ENCODE assay signal across 2 cellular contexts in genomic region chr3:9951962-9952805, GRCh38.
TF ChIP-seq lines count a peak whose summit lies in the region.

Gene PRRT3, minus strand, starts transcription at chr3:9952408. Its CDS starts 2,293 bp downstream, at chr3:9950115.

TF ChIP-seq in GM23338, 12 proteins besides CTCF, POLR2A, EP300 and RAD21:
- no peak for TF ChIP-seq ZNF114 (CRISPR knock-in tag; IDR thresholded peaks at IDR 0.05)
- peak; percentile 84 for TF ChIP-seq POLR2AphosphoS5 (IDR thresholded peaks at IDR 0.05; ENCODE audit: low read depth)
- no peak for TF ChIP-seq STAT1 (IDR thresholded peaks at IDR 0.05; ENCODE audit: unreplicated experiment)
- no peak for TF ChIP-seq EZH2phosphoT487 (IDR thresholded peaks at IDR 0.05; ENCODE audit: unreplicated experiment)
- peak; percentile 40; the same call in 1 of the 2 replicates for TF ChIP-seq ETS1 (IDR thresholded peaks at IDR 0.05)

TF ChIP-seq in H1, 55 proteins besides CTCF, POLR2A, EP300 and RAD21:
- TF ChIP-seq CEBPB (IDR thresholded peaks at IDR 0.05; ENCODE audit: low read depth, low read length), result no peak
- TF ChIP-seq SAP30 (IDR thresholded peaks at IDR 0.05; ENCODE audit: insufficient read depth, insufficient replicate concordance, low read length), result no peak
- TF ChIP-seq CREB1 (IDR thresholded peaks at IDR 0.05), result peak; percentile 17; the same call in 1 of the 2 replicates
- TF ChIP-seq MAX (IDR thresholded peaks at IDR 0.05), result peak; percentile 43; the same call in 1 of the 2 replicates
- TF ChIP-seq USF2 (IDR thresholded peaks at IDR 0.05; ENCODE audit: low read length), result no peak
- TF ChIP-seq EGR1 (IDR thresholded peaks at IDR 0.05; ENCODE audit: borderline replicate concordance, low read depth, low read length), result no peak
- no peak; a peak in 1 of 4 replicates for TF ChIP-seq SIN3A (conservative IDR thresholded peaks at IDR 0.05 in 1 of 2, IDR thresholded peaks at IDR 0.05 in 1 of 2; ENCODE audit: low read depth in 1 of 2, low read length in 2 of 2)
- TF ChIP-seq SIRT6 (IDR thresholded peaks at IDR 0.05; ENCODE audit: low read length), result no peak
- no peak for TF ChIP-seq CBX5 (IDR thresholded peaks at IDR 0.05; ENCODE audit: low read depth, low read length)
- no peak for TF ChIP-seq RNF2 (IDR thresholded peaks at IDR 0.05; ENCODE audit: borderline replicate concordance, low read depth, low read length, missing control alignments, poor library complexity, severe bottlenecking)
- TF ChIP-seq HDAC2 (IDR thresholded peaks at IDR 0.05; ENCODE audit: borderline replicate concordance in 1 of 2, low read depth in 2 of 2, low read length in 2 of 2), result peak in 1 of 2 experiments; percentile 100; a peak in 2 of 4 replicates
- no peak for TF ChIP-seq FOSL1 (IDR thresholded peaks at IDR 0.05; ENCODE audit: insufficient read depth, low read depth, low read length)
- TF ChIP-seq NRF1 (IDR thresholded peaks at IDR 0.05; ENCODE audit: low read depth, low read length), result no peak
- TF ChIP-seq ASH2L (IDR thresholded peaks at IDR 0.05; ENCODE audit: low read length), result no peak
- TF ChIP-seq CHD2 (IDR thresholded peaks at IDR 0.05; ENCODE audit: low read length), result no peak
- no peak; the same call in 1 of the 2 replicates for TF ChIP-seq E2F6 (IDR thresholded peaks at IDR 0.05)
- peak; percentile 96 for TF ChIP-seq RBBP5 (IDR thresholded peaks at IDR 0.05; ENCODE audit: borderline replicate concordance, low read depth, low read length)
- TF ChIP-seq GTF2F1 (IDR thresholded peaks at IDR 0.05; ENCODE audit: borderline replicate concordance, low read depth, low read length), result no peak
- TF ChIP-seq CBX8 (IDR thresholded peaks at IDR 0.05; ENCODE audit: borderline replicate concordance, low read depth, low read length), result no peak
- no peak; the same call in 1 of the 2 replicates for TF ChIP-seq ATF2 (IDR thresholded peaks at IDR 0.05; ENCODE audit: low read length)
- peak; percentile 100 for TF ChIP-seq KDM1A (IDR thresholded peaks at IDR 0.05; ENCODE audit: borderline replicate concordance, low read length)
- no peak for TF ChIP-seq ZNF274 (IDR thresholded peaks at IDR 0.05; ENCODE audit: borderline replicate concordance, extremely low read depth, low read length)
- TF ChIP-seq YY1 (IDR thresholded peaks at IDR 0.05; ENCODE audit: low read depth, low read length), result no peak
- TF ChIP-seq SIX5 (IDR thresholded peaks at IDR 0.05; ENCODE audit: low read depth, low read length), result no peak
- no peak for TF ChIP-seq CHD1 (IDR thresholded peaks at IDR 0.05; ENCODE audit: low read depth, low read length)
- no peak for TF ChIP-seq CHD7 (IDR thresholded peaks at IDR 0.05; ENCODE audit: insufficient replicate concordance, low read length)
- TF ChIP-seq SP1 (IDR thresholded peaks at IDR 0.05; ENCODE audit: low read depth, low read length), result peak; percentile 26; the same call in 1 of the 2 replicates
- TF ChIP-seq ATF3 (IDR thresholded peaks at IDR 0.05; ENCODE audit: insufficient read depth, low read depth, low read length), result no peak
- TF ChIP-seq BRCA1 (IDR thresholded peaks at IDR 0.05; ENCODE audit: low read depth, low read length), result no peak
- no peak for TF ChIP-seq EZH2 (IDR thresholded peaks at IDR 0.05; ENCODE audit: low read depth, low read length, severe bottlenecking)
- no peak for TF ChIP-seq NANOG (IDR thresholded peaks at IDR 0.05; ENCODE audit: insufficient read depth, low read depth, low read length, poor library complexity, severe bottlenecking)
- 0 out of 2 replicates have a peak, but pooled peaks have one; percentile 20 for TF ChIP-seq TAF1 (IDR thresholded peaks at IDR 0.05; ENCODE audit: low read depth, low read length)
- no peak for TF ChIP-seq SP4 (IDR thresholded peaks at IDR 0.05; ENCODE audit: low read length)
- no peak for TF ChIP-seq GABPA (IDR thresholded peaks at IDR 0.05; ENCODE audit: borderline replicate concordance, insufficient read depth, low read length)
- TF ChIP-seq SUZ12 (IDR thresholded peaks at IDR 0.05; ENCODE audit: low read length), result no peak
- TF ChIP-seq TAF7 (optimal IDR thresholded peaks at IDR 0.05; ENCODE audit: borderline replicate concordance, low read depth, low read length), result no peak
- TF ChIP-seq TCF12 (IDR thresholded peaks at IDR 0.05; ENCODE audit: low read depth, low read length), result no peak
- TF ChIP-seq CTBP2 (IDR thresholded peaks at IDR 0.05; ENCODE audit: borderline replicate concordance, insufficient read depth, insufficient read length, low read length), result no peak
- TF ChIP-seq RXRA (IDR thresholded peaks at IDR 0.05; ENCODE audit: insufficient read depth, low read depth, low read length), result no peak
- no peak for TF ChIP-seq TBP (IDR thresholded peaks at IDR 0.05; ENCODE audit: low read depth, low read length)
- no peak for TF ChIP-seq RFX5 (IDR thresholded peaks at IDR 0.05; ENCODE audit: borderline replicate concordance, low read depth, low read length)
- no peak for TF ChIP-seq POU5F1 (IDR thresholded peaks at IDR 0.05; ENCODE audit: low read depth, low read length)
- TF ChIP-seq POLR2AphosphoS5 (IDR thresholded peaks at IDR 0.05; ENCODE audit: low read depth, low read length), result peak; percentile 15; the same call in 1 of the 2 replicates
- TF ChIP-seq PHF8 (conservative IDR thresholded peaks at IDR 0.05; ENCODE audit: low read depth, low read length), result peak; percentile 80
- peak; percentile 98 for TF ChIP-seq KDM4A (IDR thresholded peaks at IDR 0.05; ENCODE audit: low read depth, low read length, severe bottlenecking)
- TF ChIP-seq SP2 (IDR thresholded peaks at IDR 0.05; ENCODE audit: low read length), result no peak
- TF ChIP-seq BACH1 (IDR thresholded peaks at IDR 0.05; ENCODE audit: low read length), result no peak
- peak; percentile 84 for TF ChIP-seq SRF (IDR thresholded peaks at IDR 0.05; ENCODE audit: low read depth, low read length)
- TF ChIP-seq HDAC6 (IDR thresholded peaks at IDR 0.05; ENCODE audit: low read depth, low read length), result no peak
- TF ChIP-seq BCL11A (IDR thresholded peaks at IDR 0.05; ENCODE audit: low read depth in 2 of 2, low read length in 2 of 2), result no peak
- no peak for TF ChIP-seq MAFK (IDR thresholded peaks at IDR 0.05; ENCODE audit: low read depth, low read length)
- no peak for TF ChIP-seq TEAD4 (IDR thresholded peaks at IDR 0.05; ENCODE audit: low read depth, low read length)
- no peak for TF ChIP-seq JUN (IDR thresholded peaks at IDR 0.05; ENCODE audit: low read depth, low read length)
- TF ChIP-seq KDM5A (IDR thresholded peaks at IDR 0.05; ENCODE audit: low read length), result no peak
- no peak for TF ChIP-seq JUND (IDR thresholded peaks at IDR 0.05; ENCODE audit: low read length)
